ENCODE assay signal across 29 cellular contexts in the genomic region with DNA sequence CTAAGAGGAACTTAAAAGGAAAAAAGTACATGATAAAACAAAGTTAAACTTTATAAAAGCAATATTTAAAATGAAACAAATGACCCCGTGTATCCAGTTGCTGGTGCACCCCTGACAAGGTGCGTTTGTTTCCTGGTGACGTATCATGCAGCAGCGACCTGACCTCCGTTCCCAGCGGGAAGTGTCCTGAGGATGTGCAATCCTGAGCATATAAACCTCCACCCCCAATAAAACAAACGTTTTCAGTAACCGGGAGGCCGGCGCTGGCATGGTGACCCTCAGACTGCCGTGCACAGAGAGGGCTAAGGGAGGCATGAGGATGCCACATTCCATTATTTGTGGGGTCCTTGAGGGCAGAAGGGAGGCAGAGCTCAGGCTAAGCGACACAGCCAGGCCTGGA. TPM values are rescaled to one million over a fixed set of nuclear protein-coding genes. Genes with fewer than 3 reads are reported as not detected.
DNase-seq lines count a peak whose midpoint lies in the region; ATAC-seq, FAIRE-seq and TF ChIP-seq lines count a peak whose summit lies in the region.
"Had no signal": no experiment of that assay in that cellular context is flagged by ENCODE, and none has a peak within 500 bp of the region (broad histone marks: within the 10 kb centered on the region; RNA-seq: fewer than 3 reads in every experiment).

No MANE protein-coding gene starts in this region.

- peak overlapping the region; percentile 55 for H3K4me2 ChIP-seq in HepG2 (ENCODE audit: low read depth, low read length)

- TF ChIP-seq EP300 in HepG2 (IDR thresholded peaks at IDR 0.05; ENCODE audit: low read depth in 2 of 2, low read length in 2 of 2) (peak in 1 of 2 experiments; percentile 47; a peak in 1 of 4 replicates), HepG2 (CRISPR knock-in tag; IDR thresholded peaks at IDR 0.05; ENCODE audit: borderline replicate concordance) (no peak), sigmoid colon (IDR thresholded peaks at IDR 0.05) (no peak)

- H3K4me3 Mint-ChIP-seq in CD14-positive monocyte (no peak overlapping the region), chondrocyte (ENCODE audit: unreplicated experiment) (no peak overlapping the region)
- H3K4me3 Mint-ChIP-seq: activated CD4-positive, alpha-beta T cell treated with anti-CD3 and anti-CD28 coated beads, Interleukin-2, amount 10 ng/mL, durations not matched to agents 24 days and 14 days; activated T-cell treated with anti-CD3 and anti-CD28 coated beads, Interleukin-2, amount 50 U/mL, for 4 hours; CD4-positive, alpha-beta T cell; HFFc6; T-helper 2 cell treated with Interferon-gamma antibody and Interleukin-4, amounts not matched to agents 5 μg/mL and 100 μg/mL, for 36 hours had no signal

- peak overlapping the region; percentile 23; the same call in 1 of the 2 replicates for H3K9ac ChIP-seq in HepG2 (ENCODE audit: insufficient read depth, low read depth, low read length)

- intact Hi-C loops in CD14-positive monocyte (cut with micrococcal nuclease): no loop called here
- intact Hi-C loops in HepG2 (cut with micrococcal nuclease; ENCODE audit: unreplicated experiment): no loop called here
- intact Hi-C loops in sigmoid colon (cut with DNase I): no loop called here

- TF ChIP-seq RAD21 in HepG2 (CRISPR knock-in tag; IDR thresholded peaks at IDR 0.05): no peak

- peaks cover 6% of the 10 kb centered on the region; the same call in 1 of the 2 replicates for H3K9me3 ChIP-seq in HepG2 (ENCODE audit: low read length)
- no peaks in the 10 kb centered on the region for H3K9me3 ChIP-seq in sigmoid colon
- H3K9me3 ChIP-seq: body of pancreas had no signal

- peaks cover 72% of the 10 kb centered on the region for H3K4me1 ChIP-seq in HepG2 (ENCODE audit: insufficient read depth, low read length)
- peaks cover 0 to 3% (median 0%) of the 10 kb centered on the region in 4 donors for H3K4me1 ChIP-seq in sigmoid colon

- no peak for TF ChIP-seq CTCF in CD14-positive monocyte (IDR thresholded peaks at IDR 0.05)
- no peak for TF ChIP-seq CTCF in chondrocyte (IDR thresholded peaks at IDR 0.05)
- TF ChIP-seq CTCF in HepG2 (CRISPR knock-in tag; IDR thresholded peaks at IDR 0.05): no peak
- TF ChIP-seq CTCF in sigmoid colon (IDR thresholded peaks at IDR 0.05): no peak

- ATAC-seq in HepG2 (peak; percentile 8; the same call in 1 of the 3 replicates), HG03280 (IDR thresholded peaks at IDR 0.05; ENCODE audit: unreplicated experiment) (no peak), HG03097 (IDR thresholded peaks at IDR 0.05; ENCODE audit: low FRiP score, unreplicated experiment) (no peak)
- ATAC-seq: activated T-cell treated with anti-CD3 and anti-CD28 coated beads, Interleukin-2, amount 50 U/mL, for 4 hours; body of pancreas; gastroesophageal sphincter had no signal

- H3K36me3 ChIP-seq in HepG2 (replicated peaks in 1 of 2; ENCODE audit: control insufficient read depth in 1 of 2, insufficient read depth in 2 of 2, low read length in 2 of 2): peaks cover 2 to 16% of the 10 kb centered on the region in 2 experiments; a peak in 3 of 5 replicates
- H3K36me3 ChIP-seq in sigmoid colon: peaks cover under 1 to 50% (median 11%) of the 10 kb centered on the region in 4 donors

- POLR2A ChIA-PET in HepG2 (lab: Yijun Ruan, JAX): interaction anchor here (0.8 to 1.3 kb wide), 3 partner anchors 10 to 25 kb away, joined by 3 to 6 read pairs (median 4); no protein-coding TSS in a partner anchor

- H3K36me3 Mint-ChIP-seq in CD14-positive monocyte (peaks cover 93 to 99% of the 10 kb centered on the region in 2 donors), chondrocyte (ENCODE audit: low read depth) (peaks cover 37% of the 10 kb centered on the region)

- in situ Hi-C loops in HepG2 (cut with HindIII; ENCODE audit: extremely low pct_ligation_motif_present, low pct_unique_long_range_greater_than_20kb): loop anchor here (10.0 kb wide), 1 partner anchor 168 kb away; the partner anchor contains the start of gene ADNP2

- peaks cover 15% of the 10 kb centered on the region; the same call in 1 of the 2 replicates for H4K20me1 ChIP-seq in HepG2 (ENCODE audit: insufficient read depth, low read length)

- H3K27ac ChIP-seq in HepG2 (ENCODE audit: extremely low read length, insufficient read depth, low read length) (peak overlapping the region; percentile 88), sigmoid colon (no peak overlapping the region)
- H3K27ac ChIP-seq: body of pancreas, gastroesophageal sphincter, left ventricle myocardium inferior had no signal

- FAIRE-seq in HepG2 (lab: Jason Lieb, UNC): no peak
- FAIRE-seq: GM19239, RCC 7860 had no signal

- WGBS in HepG2 (ENCODE audit: low lambda C conversion rate): 15% methylated on average over 7 of the region's 12 CpGs
- WGBS in sigmoid colon, 2 donors: 31 to 86% methylated on average over 12 of the region's 12 CpGs

- H3K4me3 ChIP-seq in HepG2 (replicated peaks in 1 of 3; ENCODE audit: insufficient read depth in 1 of 3, low read depth in 2 of 3, low read length in 3 of 3): peak overlapping the region in 1 of 3 experiments; percentile 20; a peak in 2 of 6 replicates
- H3K4me3 ChIP-seq in sigmoid colon: no peak overlapping the region
- H3K4me3 ChIP-seq: body of pancreas, gastroesophageal sphincter, left ventricle myocardium inferior had no signal

- H3K4me1 Mint-ChIP-seq in CD14-positive monocyte: peaks cover 6% of the 10 kb centered on the region
- H3K4me1 Mint-ChIP-seq in chondrocyte (ENCODE audit: low read depth): peaks cover 27% of the 10 kb centered on the region
- H3K4me1 Mint-ChIP-seq: activated CD4-positive, alpha-beta T cell treated with anti-CD3 and anti-CD28 coated beads, Interleukin-2, amount 10 ng/mL, durations not matched to agents 24 days and 14 days had no signal

- H3K27me3 ChIP-seq in HepG2 (ENCODE audit: control insufficient read depth in 1 of 2, insufficient read depth in 2 of 2, low read length in 2 of 2) (no peaks in the 10 kb centered on the region), sigmoid colon (no peaks in the 10 kb centered on the region)
- H3K27me3 ChIP-seq: body of pancreas, gastroesophageal sphincter had no signal

- no TSS peak for BruUV-seq in HepG2 (replicated peaks; lab: Mats Ljungman, UMichigan)

- H2AFZ ChIP-seq in HepG2 (ENCODE audit: low read length): no peak overlapping the region

- peak; percentile 15 for DNase-seq in CD14-positive monocyte (ENCODE audit: low spot score)
- DNase-seq in chondrocyte (ENCODE audit: low spot score): peak; percentile 58
- DNase-seq in HepG2 (ENCODE audit: low spot score): peak; percentile 76
- DNase-seq in sigmoid colon: peak; percentile 33
- no peak for DNase-seq in stimulated activated CD4-positive, alpha-beta T cell treated with anti-CD3 and anti-CD28 coated beads, Interleukin-15, amount 100 ng/mL, for 24 hours
- DNase-seq in GDM1 (lab: John Stamatoyannopoulos, UW): no peak
- DNase-seq: activated CD4-positive, alpha-beta T cell treated with anti-CD3 and anti-CD28 coated beads, Interleukin-2, amount 10 ng/mL, durations not matched to agents 24 days and 14 days; activated T-cell treated with anti-CD3 and anti-CD28 coated beads, Interleukin-2, amount 50 U/mL, for 4 hours; AML-193; CD4-positive, alpha-beta T cell; cerebellar nuclear complex; GOT3; HFFc6; hippocampal formation; left ventricle myocardium inferior; naive B cell; NCI-H1048; NCI-H1694; NCI-H446 treated with DMSO at 0.1 percent for 48 hours; NCI-H774; stimulated activated naive CD4-positive, alpha-beta T cell had no signal

- H3K27ac Mint-ChIP-seq in CD14-positive monocyte (no peak overlapping the region), chondrocyte (ENCODE audit: unreplicated experiment) (no peak overlapping the region)
- H3K27ac Mint-ChIP-seq: activated CD4-positive, alpha-beta T cell treated with anti-CD3 and anti-CD28 coated beads, Interleukin-2, amount 10 ng/mL, durations not matched to agents 24 days and 14 days; CD4-positive, alpha-beta T cell; HFFc6; naive B cell; T-helper 2 cell treated with Interferon-gamma antibody and Interleukin-4, amounts not matched to agents 5 μg/mL and 100 μg/mL, for 36 hours had no signal

- H3K9me3 Mint-ChIP-seq in CD14-positive monocyte (peaks cover 50 to 76% (median 59%) of the 10 kb centered on the region in 7 donors), chondrocyte (ENCODE audit: low read depth) (peaks cover 19% of the 10 kb centered on the region)

- CTCF ChIA-PET in HepG2 (lab: Yijun Ruan, JAX; ENCODE audit: low intra/inter-chr PET ratio, low total read pairs): no interaction called here

- no peak for TF ChIP-seq POLR2A in HepG2 (IDR thresholded peaks at IDR 0.05; ENCODE audit: insufficient read depth in 1 of 2, low read depth in 2 of 2, low read length in 2 of 2)
- TF ChIP-seq POLR2A in sigmoid colon (IDR thresholded peaks at IDR 0.05): no peak

- H3K27me3 Mint-ChIP-seq in CD14-positive monocyte (ENCODE audit: low read depth in 3 of 3): no peaks in the 10 kb centered on the region
- no peaks in the 10 kb centered on the region for H3K27me3 Mint-ChIP-seq in chondrocyte (ENCODE audit: low read depth)
- H3K27me3 Mint-ChIP-seq: activated CD4-positive, alpha-beta T cell treated with anti-CD3 and anti-CD28 coated beads, Interleukin-2, amount 10 ng/mL, durations not matched to agents 24 days and 14 days; CD4-positive, alpha-beta T cell; naive B cell had no signal

- peaks cover 85% of the 10 kb centered on the region for H3K79me2 ChIP-seq in HepG2 (ENCODE audit: insufficient read depth, low read length)

RNA-seq across cellular contexts. Expression of gene SLC66A2, which starts 14.8 kb away (rescaled TPM):
- polyA plus RNA-seq in CD14-positive monocyte (10 to 100 TPM; 26.8 to 33.8 TPM), HepG2 (2011; rRNA removed) (33.5 and 62.5 TPM in 2 replicates), sigmoid colon (10 to 100 TPM; 36.0 to 59.4 (median 49.2) TPM)
- total RNA-seq in chondrocyte (27.6 to 32.1 TPM (median 29.1 TPM) in 3 replicates), HepG2 (2016; rRNA removed; fragmentation: Illumina TruSeq; extraction: Trizol) (30.3 and 41.9 TPM in 2 replicates), sigmoid colon (10 to 100 TPM; 27.3 to 33.2 (median 32.0) TPM)
- 40.5 and 40.6 TPM in 2 replicates for total RNA-seq in HepG2 (2016; cell fraction: cytosol; rRNA removed; fragmentation: Illumina TruSeq; extraction: Trizol; ENCODE audit: low read depth)
- total RNA-seq in HepG2 (2016; cell fraction: insoluble cytoplasmic fraction; rRNA removed; fragmentation: Illumina TruSeq; extraction: Trizol): 29.0 and 42.7 TPM in 2 replicates
- 74.6 and 79.6 TPM in 2 replicates for total RNA-seq in HepG2 (2016; cell fraction: membrane; rRNA removed; fragmentation: Illumina TruSeq; extraction: Trizol)
- total RNA-seq in HepG2 (2016; cell fraction: nucleus; rRNA removed; fragmentation: Illumina TruSeq; extraction: Trizol): 24.3 and 28.3 TPM in 2 replicates
- polyA plus RNA-seq in HepG2 (2011; cell fraction: cytosol; rRNA removed): 56.8 and 67.4 TPM in 2 replicates
- 84.2 and 87.0 TPM in 2 replicates for polyA plus RNA-seq in HepG2 (2011; cell fraction: nucleus; rRNA removed)
- 46.8 and 62.2 TPM in 2 replicates for polyA plus RNA-seq in HepG2 (2012)
- polyA plus RNA-seq in HepG2 (2016; cell fraction: cytosol; fragmentation: Illumina TruSeq; extraction: Trizol; ENCODE audit: low read depth): 45.1 and 50.9 TPM in 2 replicates
- polyA plus RNA-seq in HepG2 (2016; cell fraction: insoluble cytoplasmic fraction; fragmentation: Illumina TruSeq; extraction: Trizol; ENCODE audit: low read depth): 33.6 and 33.8 TPM in 2 replicates
- 69.1 and 69.7 TPM in 2 replicates for polyA plus RNA-seq in HepG2 (2016; cell fraction: membrane; fragmentation: Illumina TruSeq; extraction: Trizol; ENCODE audit: low read depth)
- polyA plus RNA-seq in HepG2 (2016; cell fraction: nucleus; fragmentation: Illumina TruSeq; extraction: Trizol; ENCODE audit: insufficient read depth, low read depth): 43.3 and 46.8 TPM in 2 replicates
- polyA minus RNA-seq in HepG2 (2011; rRNA and poly(A)+ RNA removed; ENCODE audit: low replicate concordance): 19.8 and 109 TPM in 2 replicates
- 28.8 and 32.5 TPM in 2 replicates for polyA minus RNA-seq in HepG2 (2011; cell fraction: cytosol; rRNA and poly(A)+ RNA removed)
- 27.0 and 33.3 TPM in 2 replicates for polyA minus RNA-seq in HepG2 (2011; cell fraction: nucleus; rRNA and poly(A)+ RNA removed)

RNA-seq across cellular contexts. Expression of gene HSBP1L1, which starts 27.8 kb away (rescaled TPM):
- polyA plus RNA-seq in CD14-positive monocyte (10 to 100 TPM in 1 of 2 donors, 1 to 10 TPM in 1; 2.5 to 10.8 TPM), HepG2 (2011; rRNA removed) (41.2 and 45.1 TPM in 2 replicates), sigmoid colon (10 to 100 TPM; 37.9 to 86.5 (median 51.1) TPM)
- total RNA-seq in chondrocyte (0.99 to 5.4 TPM (median 5.1 TPM) in 3 replicates), HepG2 (2016; rRNA removed; fragmentation: Illumina TruSeq; extraction: Trizol) (15.3 and 22.6 TPM in 2 replicates), sigmoid colon (10 to 100 TPM; 15.8 to 21.0 (median 19.3) TPM)
- total RNA-seq in HepG2 (2016; cell fraction: cytosol; rRNA removed; fragmentation: Illumina TruSeq; extraction: Trizol; ENCODE audit: low read depth): 28.9 and 34.1 TPM in 2 replicates
- 13.5 and 21.2 TPM in 2 replicates for total RNA-seq in HepG2 (2016; cell fraction: insoluble cytoplasmic fraction; rRNA removed; fragmentation: Illumina TruSeq; extraction: Trizol)
- total RNA-seq in HepG2 (2016; cell fraction: membrane; rRNA removed; fragmentation: Illumina TruSeq; extraction: Trizol): 33.2 and 40.1 TPM in 2 replicates
- 17.7 and 20.7 TPM in 2 replicates for total RNA-seq in HepG2 (2016; cell fraction: nucleus; rRNA removed; fragmentation: Illumina TruSeq; extraction: Trizol)
- 28.0 and 28.5 TPM in 2 replicates for polyA plus RNA-seq in HepG2 (2011; cell fraction: cytosol; rRNA removed)
- 34.3 and 53.2 TPM in 2 replicates for polyA plus RNA-seq in HepG2 (2011; cell fraction: nucleus; rRNA removed)
- polyA plus RNA-seq in HepG2 (2012): 26.1 and 32.6 TPM in 2 replicates
- polyA plus RNA-seq in HepG2 (2016; cell fraction: cytosol; fragmentation: Illumina TruSeq; extraction: Trizol; ENCODE audit: low read depth): 36.8 and 50.0 TPM in 2 replicates
- 17.9 and 18.7 TPM in 2 replicates for polyA plus RNA-seq in HepG2 (2016; cell fraction: insoluble cytoplasmic fraction; fragmentation: Illumina TruSeq; extraction: Trizol; ENCODE audit: low read depth)
- polyA plus RNA-seq in HepG2 (2016; cell fraction: membrane; fragmentation: Illumina TruSeq; extraction: Trizol; ENCODE audit: low read depth): 33.7 and 42.5 TPM in 2 replicates
- polyA plus RNA-seq in HepG2 (2016; cell fraction: nucleus; fragmentation: Illumina TruSeq; extraction: Trizol; ENCODE audit: insufficient read depth, low read depth): 68.0 and 69.5 TPM in 2 replicates
- 4.1 and 8.6 TPM in 2 replicates for polyA minus RNA-seq in HepG2 (2011; rRNA and poly(A)+ RNA removed; ENCODE audit: low replicate concordance)
- 5.3 and 7.9 TPM in 2 replicates for polyA minus RNA-seq in HepG2 (2011; cell fraction: cytosol; rRNA and poly(A)+ RNA removed)
- polyA minus RNA-seq in HepG2 (2011; cell fraction: nucleus; rRNA and poly(A)+ RNA removed): 23.3 and 28.1 TPM in 2 replicates
- total RNA-seq: HT1080 had no signal

RNA-seq across cellular contexts. Expression of gene TXNL4A, which starts 51.7 kb away (rescaled TPM):
- polyA plus RNA-seq in CD14-positive monocyte: 100 to 1,000 TPM; 150 to 192 TPM
- total RNA-seq in chondrocyte: 141 to 143 TPM (median 141 TPM) in 3 replicates
- 192 and 202 TPM in 2 replicates for total RNA-seq in HepG2 (2016; rRNA removed; fragmentation: Illumina TruSeq; extraction: Trizol)
- 596 and 716 TPM in 2 replicates for total RNA-seq in HepG2 (2016; cell fraction: cytosol; rRNA removed; fragmentation: Illumina TruSeq; extraction: Trizol; ENCODE audit: low read depth)
- 185 and 204 TPM in 2 replicates for total RNA-seq in HepG2 (2016; cell fraction: insoluble cytoplasmic fraction; rRNA removed; fragmentation: Illumina TruSeq; extraction: Trizol)
- total RNA-seq in HepG2 (2016; cell fraction: membrane; rRNA removed; fragmentation: Illumina TruSeq; extraction: Trizol): 533 and 635 TPM in 2 replicates
- 56.2 and 79.7 TPM in 2 replicates for total RNA-seq in HepG2 (2016; cell fraction: nucleus; rRNA removed; fragmentation: Illumina TruSeq; extraction: Trizol)
- polyA plus RNA-seq in HepG2 (2011; rRNA removed): 135 and 172 TPM in 2 replicates
- 131 and 145 TPM in 2 replicates for polyA plus RNA-seq in HepG2 (2011; cell fraction: cytosol; rRNA removed)
- polyA plus RNA-seq in HepG2 (2011; cell fraction: nucleus; rRNA removed): 32.1 and 40.2 TPM in 2 replicates
- polyA plus RNA-seq in HepG2 (2012): 123 and 145 TPM in 2 replicates
- 941 and 1,125 TPM in 2 replicates for polyA plus RNA-seq in HepG2 (2016; cell fraction: cytosol; fragmentation: Illumina TruSeq; extraction: Trizol; ENCODE audit: low read depth)
- 223 and 229 TPM in 2 replicates for polyA plus RNA-seq in HepG2 (2016; cell fraction: insoluble cytoplasmic fraction; fragmentation: Illumina TruSeq; extraction: Trizol; ENCODE audit: low read depth)
- polyA plus RNA-seq in HepG2 (2016; cell fraction: membrane; fragmentation: Illumina TruSeq; extraction: Trizol; ENCODE audit: low read depth): 563 and 676 TPM in 2 replicates
- polyA plus RNA-seq in HepG2 (2016; cell fraction: nucleus; fragmentation: Illumina TruSeq; extraction: Trizol; ENCODE audit: insufficient read depth, low read depth): 165 and 194 TPM in 2 replicates
- polyA minus RNA-seq in HepG2 (2011; rRNA and poly(A)+ RNA removed; ENCODE audit: low replicate concordance): 36.7 and 86.4 TPM in 2 replicates
- 44.1 and 45.4 TPM in 2 replicates for polyA minus RNA-seq in HepG2 (2011; cell fraction: cytosol; rRNA and poly(A)+ RNA removed)
- polyA minus RNA-seq in HepG2 (2011; cell fraction: nucleus; rRNA and poly(A)+ RNA removed): 14.9 and 19.2 TPM in 2 replicates
- total RNA-seq in sigmoid colon: 10 to 100 TPM; 16.9 to 32.9 (median 27.1) TPM
- polyA plus RNA-seq in sigmoid colon: 10 to 100 TPM; 72.9 to 85.3 (median 85.3) TPM

Comparison
In these comparisons a context has a peak if more than half of its experiments do, and no peak if none do; other contexts are left out.
1. DNase-seq: peak in CD14-positive monocyte (single experiment), chondrocyte (single experiment), HepG2 (single experiment) and sigmoid colon (single experiment); none in stimulated activated CD4-positive, alpha-beta T cell treated with anti-CD3 and anti-CD28 coated beads, Interleukin-15, amount 100 ng/mL, for 24 hours (single experiment) and GDM1 (single experiment).